ENCODE assay signal across 8 cellular contexts in the genomic region with DNA sequence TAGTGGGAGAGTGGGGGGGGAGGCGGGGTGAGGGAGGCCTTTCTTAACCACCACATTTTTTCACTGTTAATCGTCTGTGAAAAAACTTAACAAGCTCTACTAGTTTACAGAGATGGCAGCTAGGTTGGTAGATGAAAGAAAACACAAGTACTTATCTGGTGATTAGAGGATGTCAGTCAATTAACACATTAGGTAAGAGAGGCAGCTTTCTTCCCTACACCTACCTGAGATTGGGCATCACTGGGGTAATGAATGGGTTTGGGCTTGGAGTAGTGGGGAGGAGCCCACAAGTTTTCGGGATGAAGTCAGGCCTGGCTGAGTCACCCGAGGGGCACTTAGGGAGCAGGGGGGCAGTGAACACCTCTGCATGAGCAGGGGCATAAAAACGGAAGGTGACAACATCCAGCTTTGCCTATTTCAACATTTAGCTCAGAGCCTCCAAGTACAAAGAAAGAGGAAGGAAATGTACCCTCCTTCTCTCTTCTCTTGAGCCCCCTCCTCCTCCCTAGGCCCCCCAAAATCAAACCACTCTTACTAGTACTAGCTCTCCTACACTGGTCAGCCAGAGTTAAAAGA. TPM values are rescaled to one million over a fixed set of nuclear protein-coding genes. Genes with fewer than 3 reads are reported as not detected.
DNase-seq lines count a peak whose midpoint lies in the region; ATAC-seq, FAIRE-seq and TF ChIP-seq lines count a peak whose summit lies in the region.

No MANE protein-coding gene starts in this region.

- H3K27ac ChIP-seq in colonic mucosa = peak overlapping the region; percentile 90
- peak overlapping the region; percentile 95 for H3K27ac ChIP-seq in rectal smooth muscle tissue (ENCODE audit: low read depth, low read length)

- H3K4me3 ChIP-seq in GM12865 (ENCODE audit: low read depth, low read length) = peak overlapping the region; percentile 55
- H3K4me3 ChIP-seq in colonic mucosa = no peak overlapping the region
- peak overlapping the region; percentile 89 for H3K4me3 ChIP-seq in rectal smooth muscle tissue (ENCODE audit: low read length)

- no peak for DNase-seq in GM12865 (ENCODE audit: low read depth)
- DNase-seq in NCI-H82 treated with DMSO at 0.1 percent for 48 hours (lab: John Stamatoyannopoulos, UW; ENCODE audit: unreplicated experiment) = peak; percentile 5
- DNase-seq in colonic mucosa = no peak
- DNase-seq in T1000 (lab: John Stamatoyannopoulos, UW) = no peak
- DNase-seq in frontal cortex (ENCODE audit: low spot score in 2 of 2) = no peak

- TF ChIP-seq CTCF in GM12865 (IDR thresholded peaks at IDR 0.05; ENCODE audit: insufficient read depth, low read depth, low read length, missing control alignments) (no peak), colonic mucosa (IDR thresholded peaks at IDR 0.05) (no peak)

- H3K9me3 ChIP-seq in colonic mucosa = no peaks in the 10 kb centered on the region

- H3K9ac ChIP-seq in colonic mucosa (ENCODE audit: low read depth in 2 of 2, low read length in 2 of 2) (peak overlapping the region in 1 of 2 donors; percentile 9), rectal smooth muscle tissue (ENCODE audit: low read length) (no peak overlapping the region)

- H3K27me3 ChIP-seq in colonic mucosa = no peaks in the 10 kb centered on the region
- H3K27me3 ChIP-seq in rectal smooth muscle tissue (ENCODE audit: control insufficient read depth, insufficient read depth, low read length) = no peaks in the 10 kb centered on the region

- no peak for ATAC-seq in HG02885 (IDR thresholded peaks at IDR 0.05; ENCODE audit: poor library complexity, unreplicated experiment)
- no peak for ATAC-seq in HG02763 (IDR thresholded peaks at IDR 0.05; ENCODE audit: unreplicated experiment)

- intact Hi-C loops in colonic mucosa (cut with DNase I) = no loop called here

- H3K4me1 ChIP-seq in colonic mucosa (peaks cover 5% of the 10 kb centered on the region), rectal smooth muscle tissue (ENCODE audit: control insufficient read depth, insufficient read depth, low read length) (peaks cover 31% of the 10 kb centered on the region)

- H3K36me3 ChIP-seq in colonic mucosa (no peaks in the 10 kb centered on the region), rectal smooth muscle tissue (ENCODE audit: control insufficient read depth, insufficient read depth, low read length) (peaks cover 4% of the 10 kb centered on the region)

- FAIRE-seq in frontal cortex (lab: Jason Lieb, UNC) = no peak

RNA-seq across cellular contexts. Expression of gene LBR, which starts 2.5 kb away (rescaled TPM):
- total RNA-seq in colonic mucosa (100 to 1,000 TPM; 111 to 147 TPM), frontal cortex (79.9 TPM)
